Comparison of ENCODE assay signal across 10 cellular contexts in genomic region chr3:175941352-175941751, GRCh38.
DNase-seq lines count a peak whose midpoint lies in the region; ATAC-seq and TF ChIP-seq lines count a peak whose summit lies in the region.
"Had no signal": no experiment of that assay in that cellular context is flagged by ENCODE, and none has a peak within 500 bp of the region (broad histone marks: within the 10 kb centered on the region; RNA-seq: fewer than 3 reads in every experiment).

No MANE protein-coding gene starts in this region.

- H3K9me3 Mint-ChIP-seq in activated CD4-positive, alpha-beta T cell treated with anti-CD3 and anti-CD28 coated beads, Interleukin-2, amount 10 ng/mL, durations not matched to agents 24 days and 14 days: peaks cover 21% of the 10 kb centered on the region

- DNase-seq in AG04450 (ENCODE audit: low read depth, low spot score) (no peak), NB4 (ENCODE audit: low read depth) (peak; percentile 34), fibroblast of villous mesenchyme (ENCODE audit: low read depth) (no peak), upper lobe of left lung (no peak)
- no peak for DNase-seq in activated CD4-positive, alpha-beta T cell treated with anti-CD3 and anti-CD28 coated beads, Interleukin-2, amount 10 ng/mL, durations not matched to agents 24 days and 14 days
- DNase-seq: activated B cell treated with CpG ODN at 0.5 μM for 24 hours had no signal

- H3K9me3 ChIP-seq in AG04450 (ENCODE audit: control insufficient read depth, insufficient read depth, low read length): peaks cover 21% of the 10 kb centered on the region
- H3K9me3 ChIP-seq in upper lobe of left lung: peaks cover 0 to 4% (median 1%) of the 10 kb centered on the region in 4 donors

- H3K4me3 ChIP-seq in AG04450 (ENCODE audit: low read depth, low read length) (no peak overlapping the region), NB4 (ENCODE audit: low read depth, low read length) (no peak overlapping the region), fibroblast of villous mesenchyme (ENCODE audit: low read depth, low read length) (no peak overlapping the region), upper lobe of left lung (no peak overlapping the region)

- CTCF ChIA-PET in AG04450 (lab: Charles Lee): no interaction called here

- peak; percentile 80 for ATAC-seq in GM19023 (IDR thresholded peaks at IDR 0.05; ENCODE audit: unreplicated experiment)
- no peak for ATAC-seq in upper lobe of left lung (ENCODE audit: low FRiP score in 2 of 2)
- no peak for ATAC-seq in GM19452 (IDR thresholded peaks at IDR 0.05; ENCODE audit: unreplicated experiment)
- ATAC-seq in GM18873 (IDR thresholded peaks at IDR 0.05; ENCODE audit: low FRiP score, unreplicated experiment): no peak

- H3K4me3 Mint-ChIP-seq in activated CD4-positive, alpha-beta T cell treated with anti-CD3 and anti-CD28 coated beads, Interleukin-2, amount 10 ng/mL, durations not matched to agents 24 days and 14 days: no peak overlapping the region
- H3K4me3 Mint-ChIP-seq: activated B cell treated with CpG ODN at 0.5 μM for 24 hours, memory B cell had no signal

- no peak for TF ChIP-seq EP300 in upper lobe of left lung (IDR thresholded peaks at IDR 0.05)

- no peak overlapping the region for H3K27ac Mint-ChIP-seq in activated CD4-positive, alpha-beta T cell treated with anti-CD3 and anti-CD28 coated beads, Interleukin-2, amount 10 ng/mL, durations not matched to agents 24 days and 14 days
- H3K27ac Mint-ChIP-seq: activated B cell treated with CpG ODN at 0.5 μM for 24 hours, memory B cell had no signal

- TF ChIP-seq POLR2A in NB4 (IDR thresholded peaks at IDR 0.05; ENCODE audit: extremely low read depth, insufficient read length) (no peak), upper lobe of left lung (IDR thresholded peaks at IDR 0.05) (no peak)

- no peaks in the 10 kb centered on the region for H3K36me3 Mint-ChIP-seq in activated CD4-positive, alpha-beta T cell treated with anti-CD3 and anti-CD28 coated beads, Interleukin-2, amount 10 ng/mL, durations not matched to agents 24 days and 14 days (ENCODE audit: low read depth)

- no peaks in the 10 kb centered on the region for H3K27me3 ChIP-seq in AG04450 (ENCODE audit: control insufficient read depth, insufficient read depth, low read length)
- H3K27me3 ChIP-seq in upper lobe of left lung: no peaks in the 10 kb centered on the region

- no peak overlapping the region for H3K27ac ChIP-seq in AG04450 (ENCODE audit: low read depth, low read length)
- no peak overlapping the region for H3K27ac ChIP-seq in upper lobe of left lung

- H3K4me1 ChIP-seq in upper lobe of left lung: no peaks in the 10 kb centered on the region

- POLR2A ChIA-PET in AG04450 (lab: Yijun Ruan, JAX): no interaction called here

- no peaks in the 10 kb centered on the region for H3K4me1 Mint-ChIP-seq in activated CD4-positive, alpha-beta T cell treated with anti-CD3 and anti-CD28 coated beads, Interleukin-2, amount 10 ng/mL, durations not matched to agents 24 days and 14 days
- H3K4me1 Mint-ChIP-seq: activated B cell treated with CpG ODN at 0.5 μM for 24 hours, memory B cell had no signal

- no peaks in the 10 kb centered on the region for H3K27me3 Mint-ChIP-seq in activated CD4-positive, alpha-beta T cell treated with anti-CD3 and anti-CD28 coated beads, Interleukin-2, amount 10 ng/mL, durations not matched to agents 24 days and 14 days
- H3K27me3 Mint-ChIP-seq: activated B cell treated with CpG ODN at 0.5 μM for 24 hours, memory B cell had no signal

- intact Hi-C loops in activated CD4-positive, alpha-beta T cell treated with anti-CD3 and anti-CD28 coated beads, Interleukin-2, amount 10 ng/mL, durations not matched to agents 24 days and 14 days (cut with micrococcal nuclease): no loop called here

- no peaks in the 10 kb centered on the region for H3K36me3 ChIP-seq in upper lobe of left lung

- peak; percentile 26; the same call in 1 of the 2 replicates for TF ChIP-seq CTCF in AG04450 (IDR thresholded peaks at IDR 0.05; ENCODE audit: low read depth, low read length)
- TF ChIP-seq CTCF in NB4 (IDR thresholded peaks at IDR 0.05; ENCODE audit: low read depth, low read length): peak; percentile 60
- peak; percentile 30 for TF ChIP-seq CTCF in fibroblast of villous mesenchyme (IDR thresholded peaks at IDR 0.05; ENCODE audit: insufficient read depth, low read depth, low read length)
- peak in 1 of 6 experiments; percentile 31 for TF ChIP-seq CTCF in upper lobe of left lung (IDR thresholded peaks at IDR 0.05)
